Comparison of ENCODE assay signal across 12 cellular contexts in the genomic region with DNA sequence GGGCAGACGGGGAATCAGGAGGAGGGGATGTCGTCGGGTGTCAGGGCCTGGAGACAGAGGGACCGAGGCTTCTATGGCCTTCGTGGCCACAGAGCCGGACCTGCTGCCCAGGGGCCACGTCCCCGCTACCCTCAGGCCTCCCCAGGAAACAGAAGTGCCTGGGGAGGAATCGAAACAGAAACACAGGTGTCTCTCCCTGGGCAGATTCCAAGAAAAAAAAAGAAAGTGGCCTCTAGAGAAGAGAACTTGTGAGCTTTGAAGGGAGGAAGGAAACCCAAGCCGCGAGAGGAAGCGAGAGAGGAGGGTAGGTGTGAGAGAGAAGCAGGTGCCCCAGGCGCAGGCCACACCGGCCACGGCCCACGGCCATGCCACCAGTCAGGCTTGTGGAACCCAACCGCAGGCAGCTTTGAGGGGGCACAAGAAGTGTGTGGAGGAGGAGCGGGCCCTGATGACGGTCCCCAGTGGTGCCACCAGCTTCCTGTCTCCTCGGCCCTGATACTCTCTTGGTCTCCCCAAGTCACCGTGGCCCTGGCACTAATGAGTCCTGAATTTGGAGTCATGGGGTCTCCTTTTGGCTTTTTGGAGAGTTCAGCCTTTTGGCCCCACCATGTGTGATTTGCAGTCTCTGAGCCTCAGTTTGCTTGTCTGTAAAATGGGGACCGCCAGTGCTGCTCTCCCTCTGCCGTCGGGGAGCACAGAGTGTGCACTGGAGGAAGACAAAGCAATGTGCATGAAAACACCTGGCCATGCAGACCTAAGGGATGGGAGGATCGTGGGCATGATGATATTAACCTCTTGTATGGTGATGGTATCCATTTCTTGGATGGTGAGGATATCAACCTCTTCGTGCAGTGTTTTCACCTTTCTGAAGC. TPM values are rescaled to one million over a fixed set of nuclear protein-coding genes. Genes with fewer than 3 reads are reported as not detected.
DNase-seq lines count a peak whose midpoint lies in the region; ATAC-seq and TF ChIP-seq lines count a peak whose summit lies in the region.
"Had no signal": no experiment of that assay in that cellular context is flagged by ENCODE, and none has a peak within 500 bp of the region (broad histone marks: within the 10 kb centered on the region; RNA-seq: fewer than 3 reads in every experiment).

No MANE protein-coding gene starts in this region.

- H3K27ac ChIP-seq in HL-60 (replicated peaks) (no peak overlapping the region), prostate gland (no peak overlapping the region)
- H3K27ac ChIP-seq: hepatocyte, parathyroid adenoma had no signal

- no peaks in the 10 kb centered on the region for H3K36me3 ChIP-seq in prostate gland

- POLR2A ChIA-PET in activated CD8-positive, alpha-beta T cell treated with anti-CD3 and anti-CD28 coated beads for 36 hours (lab: Charles Lee), result interaction anchor here (0.6 to 1.9 kb wide), 7 partner anchors 12 to 113 kb away, joined by 3 to 11 read pairs (median 4); no protein-coding TSS in a partner anchor

- no peak for TF ChIP-seq CTCF in HL-60 (IDR thresholded peaks at IDR 0.05; ENCODE audit: insufficient read depth, low read length)
- TF ChIP-seq CTCF in activated CD8-positive, alpha-beta T cell treated with anti-CD3 and anti-CD28 coated beads for 36 hours (IDR thresholded peaks at IDR 0.05), result no peak
- no peak for TF ChIP-seq CTCF in prostate gland (IDR thresholded peaks at IDR 0.05)

- 80% methylated on average over 26 of the region's 26 CpGs for WGBS in prostate gland

- H3K36me3 Mint-ChIP-seq in activated CD8-positive, alpha-beta T cell treated with anti-CD3 and anti-CD28 coated beads for 36 hours (ENCODE audit: low read depth), result no peaks in the 10 kb centered on the region

- H3K4me1 Mint-ChIP-seq in activated CD8-positive, alpha-beta T cell treated with anti-CD3 and anti-CD28 coated beads for 36 hours (ENCODE audit: low read depth), result peaks cover 60% of the 10 kb centered on the region

- DNase-seq in HL-60 (ENCODE audit: low read depth in 1 of 2, low spot score in 1 of 2) (peak; percentile 21 to 43), cortex of kidney (lab: John Stamatoyannopoulos, UW) (no peak), NCI-H187 (lab: John Stamatoyannopoulos, UW) (no peak), prostate gland (ENCODE audit: low spot score) (no peak)
- DNase-seq in activated CD8-positive, alpha-beta T cell treated with anti-CD3 and anti-CD28 coated beads for 36 hours, result peak; percentile 91
- peak; percentile 20 for DNase-seq in effector CD4-positive, alpha-beta T cell
- peak; percentile 10 to 29 for DNase-seq in stimulated activated CD8-positive, alpha-beta memory T cell treated with anti-CD3 and anti-CD28 coated beads, Interleukin-7, amount 100 ng/mL, for 1 hour (ENCODE audit: low read depth in 2 of 2)

- TF ChIP-seq POLR2A in prostate gland (IDR thresholded peaks at IDR 0.05), result no peak

- H3K27me3 Mint-ChIP-seq in activated CD8-positive, alpha-beta T cell treated with anti-CD3 and anti-CD28 coated beads for 36 hours, result no peaks in the 10 kb centered on the region

- H3K27ac Mint-ChIP-seq in activated CD8-positive, alpha-beta T cell treated with anti-CD3 and anti-CD28 coated beads for 36 hours, result peak overlapping the region; percentile 86

- H3K4me3 Mint-ChIP-seq in activated CD8-positive, alpha-beta T cell treated with anti-CD3 and anti-CD28 coated beads for 36 hours, result peak overlapping the region; percentile 28

- H3K27me3 ChIP-seq in HL-60 (ENCODE audit: insufficient read depth, poor library complexity, severe bottlenecking), result peaks cover 12% of the 10 kb centered on the region
- no peaks in the 10 kb centered on the region for H3K27me3 ChIP-seq in prostate gland (replicated peaks; ENCODE audit: insufficient read depth)
- H3K27me3 ChIP-seq: hepatocyte had no signal

- H3K4me3 ChIP-seq in HL-60 (replicated peaks; ENCODE audit: insufficient read depth, low read length) (no peak overlapping the region), prostate gland (no peak overlapping the region)
- H3K4me3 ChIP-seq: hepatocyte had no signal

- H3K4me1 ChIP-seq in prostate gland (replicated peaks), result no peaks in the 10 kb centered on the region
- H3K4me1 ChIP-seq: parathyroid adenoma had no signal

- no peaks in the 10 kb centered on the region for H3K9me3 ChIP-seq in prostate gland

- CTCF ChIA-PET in activated CD8-positive, alpha-beta T cell treated with anti-CD3 and anti-CD28 coated beads for 36 hours (lab: Charles Lee), result interaction anchor here (1.2 to 1.8 kb wide), 4 partner anchors 16 to 113 kb away, joined by 3 to 6 read pairs (median 4); no protein-coding TSS in a partner anchor

- peak; percentile 87 for ATAC-seq in activated CD8-positive, alpha-beta T cell treated with anti-CD3 and anti-CD28 coated beads for 36 hours
- no peak for ATAC-seq in GM18517 (IDR thresholded peaks at IDR 0.05; ENCODE audit: unreplicated experiment)

- H3K9me3 Mint-ChIP-seq in activated CD8-positive, alpha-beta T cell treated with anti-CD3 and anti-CD28 coated beads for 36 hours, result no peaks in the 10 kb centered on the region

- intact Hi-C loops in activated CD8-positive, alpha-beta T cell treated with anti-CD3 and anti-CD28 coated beads for 36 hours (cut with micrococcal nuclease), result no loop called here
- intact Hi-C loops in prostate gland (cut with DNase I), result no loop called here

RNA-seq across cellular contexts. Expression of a gene that starts 25.2 kb away (rescaled TPM):
- total RNA-seq in activated CD8-positive, alpha-beta T cell treated with anti-CD3 and anti-CD28 coated beads for 36 hours, result 100 to 1,000 TPM; 160 to 161 TPM
- under 1 TPM; 0.40 to 0.59 TPM for total RNA-seq in prostate gland

RNA-seq across cellular contexts. Expression of a gene that starts 45.3 kb away (rescaled TPM):
- 10 to 100 TPM; 44.3 to 45.7 TPM for total RNA-seq in activated CD8-positive, alpha-beta T cell treated with anti-CD3 and anti-CD28 coated beads for 36 hours
- 1 to 10 TPM in 1 of 2 donors, not detected in 1; 2.5 TPM for total RNA-seq in prostate gland
- total RNA-seq: bronchial epithelial cell, HT1080 had no signal

Comparison
In these comparisons a context has a peak if more than half of its experiments do, and no peak if none do; other contexts are left out.
1. DNase-seq: peak in HL-60 (2 of 2), activated CD8-positive, alpha-beta T cell treated with anti-CD3 and anti-CD28 coated beads for 36 hours (single experiment), effector CD4-positive, alpha-beta T cell (single experiment) and stimulated activated CD8-positive, alpha-beta memory T cell treated with anti-CD3 and anti-CD28 coated beads, Interleukin-7, amount 100 ng/mL, for 1 hour (2 of 2); none in cortex of kidney (single experiment), NCI-H187 (0 of 2) and prostate gland (single experiment).
2. RNA of a gene that starts 25.2 kb away (total RNA-seq): 160 to 161 TPM in activated CD8-positive, alpha-beta T cell treated with anti-CD3 and anti-CD28 coated beads for 36 hours; 0.40 to 0.59 TPM in prostate gland; every median in the first group is over 100 times any median in the second.
3. RNA of a gene that starts 45.3 kb away (total RNA-seq): 44.3 to 45.7 TPM in activated CD8-positive, alpha-beta T cell treated with anti-CD3 and anti-CD28 coated beads for 36 hours; 2.5 TPM in prostate gland; every median in the first group is over 10 times any median in the second.